ENCODE assay signal across 8 cellular contexts in the genomic region with DNA sequence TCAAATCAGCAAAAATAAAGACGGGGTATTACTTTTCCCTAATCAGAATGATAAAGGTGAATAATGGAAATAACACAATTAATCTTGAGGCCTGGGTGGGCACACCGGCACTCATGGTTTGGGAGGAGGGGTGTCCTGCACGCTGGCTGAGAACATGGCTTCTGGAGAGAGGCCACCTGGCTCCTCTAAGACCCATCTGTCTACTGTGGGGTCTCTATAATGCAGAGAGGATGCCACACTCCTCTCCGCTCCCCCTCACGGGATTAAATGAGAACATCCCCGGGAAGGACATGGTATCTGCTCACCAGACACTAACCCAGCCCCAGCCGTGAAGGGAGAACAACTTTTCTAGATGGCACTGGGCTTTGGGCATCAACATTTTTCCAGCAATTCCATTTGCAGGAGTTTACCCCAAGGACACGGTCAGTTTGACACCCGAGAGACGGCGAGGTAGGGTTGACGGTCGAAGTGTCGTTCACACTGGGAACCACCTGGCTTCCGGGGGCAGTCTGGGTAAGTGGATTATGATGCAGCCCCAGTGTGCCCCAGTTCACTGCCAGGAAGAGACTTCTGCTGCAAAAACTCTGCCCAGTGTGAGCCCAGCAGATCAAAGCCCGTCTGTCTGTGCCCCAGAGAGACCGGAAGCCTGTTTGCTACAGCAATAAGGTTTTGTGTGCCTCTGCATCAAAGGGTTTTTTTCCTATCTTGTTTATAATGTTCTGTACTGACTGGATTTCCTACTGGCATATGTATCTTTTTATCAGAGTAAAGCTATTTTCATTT. TPM values are rescaled to one million over a fixed set of nuclear protein-coding genes. Genes with fewer than 3 reads are reported as not detected.
DNase-seq lines count a peak whose midpoint lies in the region; ATAC-seq and TF ChIP-seq lines count a peak whose summit lies in the region.
"Had no signal": no experiment of that assay in that cellular context is flagged by ENCODE, and none has a peak within 500 bp of the region (broad histone marks: within the 10 kb centered on the region; RNA-seq: fewer than 3 reads in every experiment).

No MANE protein-coding gene starts in this region.

- peak; percentile 55 for ATAC-seq in activated CD8-positive, alpha-beta T cell treated with anti-CD3 and anti-CD28 coated beads, Interleukin-2, amount 10 ng/mL, durations not matched to agents 7 days and 5 days
- ATAC-seq in left lung: no peak

- no peaks in the 10 kb centered on the region for H3K27me3 Mint-ChIP-seq in CD4-positive, alpha-beta memory T cell
- H3K27me3 Mint-ChIP-seq in activated CD8-positive, alpha-beta T cell treated with anti-CD3 and anti-CD28 coated beads, Interleukin-2, amount 10 ng/mL, durations not matched to agents 7 days and 5 days (ENCODE audit: low read depth): no peaks in the 10 kb centered on the region

- H3K4me1 Mint-ChIP-seq in CD4-positive, alpha-beta memory T cell: peaks cover 4 to 22% (median 15%) of the 10 kb centered on the region in 4 donors
- peaks cover 10% of the 10 kb centered on the region for H3K4me1 Mint-ChIP-seq in activated CD8-positive, alpha-beta T cell treated with anti-CD3 and anti-CD28 coated beads, Interleukin-2, amount 10 ng/mL, durations not matched to agents 7 days and 5 days (ENCODE audit: low read depth)

- H3K9me3 Mint-ChIP-seq in CD4-positive, alpha-beta memory T cell: no peaks in the 10 kb centered on the region
- no peaks in the 10 kb centered on the region for H3K9me3 Mint-ChIP-seq in activated CD8-positive, alpha-beta T cell treated with anti-CD3 and anti-CD28 coated beads, Interleukin-2, amount 10 ng/mL, durations not matched to agents 7 days and 5 days (ENCODE audit: insufficient read depth)

- peak in 4 of 5 donors; percentile 45 to 70 (median 59) for DNase-seq in CD4-positive, alpha-beta memory T cell
- DNase-seq in G401 (ENCODE audit: low spot score) (peak; percentile 51), left lung (peak; percentile 19 to 44), hepatic stellate cell (ENCODE audit: low spot score) (no peak), GM19238 (ENCODE audit: insufficient read length, low spot score) (no peak), NCI-H2107 treated with DMSO at 0.1 percent for 48 hours (lab: John Stamatoyannopoulos, UW; ENCODE audit: unreplicated experiment) (no peak)
- DNase-seq in activated CD8-positive, alpha-beta T cell treated with anti-CD3 and anti-CD28 coated beads, Interleukin-2, amount 10 ng/mL, durations not matched to agents 7 days and 5 days: peak; percentile 48

- no peak overlapping the region for H3K4me3 ChIP-seq in CD4-positive, alpha-beta memory T cell (ENCODE audit: low read length in 2 of 2)
- no peak overlapping the region for H3K4me3 ChIP-seq in left lung
- H3K4me3 ChIP-seq: vagina had no signal

- no peaks in the 10 kb centered on the region for H3K36me3 ChIP-seq in CD4-positive, alpha-beta memory T cell (ENCODE audit: insufficient read depth, low read length)
- H3K36me3 ChIP-seq in left lung: no peaks in the 10 kb centered on the region
- H3K36me3 ChIP-seq: vagina had no signal

- CTCF ChIA-PET in CD4-positive, alpha-beta memory T cell (lab: Charles Lee; ENCODE audit: partially characterized antibody): interaction anchor here (0.7 to 4.2 kb wide), 25 partner anchors 9 to 715 kb away, joined by 3 to 62 read pairs (median 3); no protein-coding TSS in a partner anchor
- CTCF ChIA-PET in activated CD8-positive, alpha-beta T cell treated with anti-CD3 and anti-CD28 coated beads, Interleukin-2, amount 10 ng/mL, durations not matched to agents 7 days and 5 days (lab: Charles Lee): interaction anchor here (0.8 to 3.0 kb wide), 15 partner anchors 13 to 716 kb away, joined by 3 to 25 read pairs (median 3); partner anchors contain the start of gene PEPD

- H3K4me3 Mint-ChIP-seq in CD4-positive, alpha-beta memory T cell: peak overlapping the region; percentile 6 to 81 (median 58)
- peak overlapping the region; percentile 26 for H3K4me3 Mint-ChIP-seq in activated CD8-positive, alpha-beta T cell treated with anti-CD3 and anti-CD28 coated beads, Interleukin-2, amount 10 ng/mL, durations not matched to agents 7 days and 5 days

- intact Hi-C loops in CD4-positive, alpha-beta memory T cell (cut with micrococcal nuclease): no loop called here
- intact Hi-C loops in left lung (cut with DNase I): loop anchor here in 1 of 2 donors (5.0 kb wide), 1 partner anchor 342 kb away; no protein-coding TSS in a partner anchor

- no peaks in the 10 kb centered on the region for H3K27me3 ChIP-seq in CD4-positive, alpha-beta memory T cell (ENCODE audit: insufficient read depth, low read length)
- H3K27me3 ChIP-seq in left lung: no peaks in the 10 kb centered on the region
- H3K27me3 ChIP-seq: vagina had no signal

- POLR2A ChIA-PET in CD4-positive, alpha-beta memory T cell (lab: Charles Lee; ENCODE audit: partially characterized antibody): interaction anchor here (0.8 to 1.4 kb wide), 3 partner anchors 14 to 56 kb away, joined by 4 to 6 read pairs (median 4); partner anchors contain the start of gene CEBPG
- POLR2A ChIA-PET in activated CD8-positive, alpha-beta T cell treated with anti-CD3 and anti-CD28 coated beads, Interleukin-2, amount 10 ng/mL, durations not matched to agents 7 days and 5 days (lab: Charles Lee): no interaction called here

- TF ChIP-seq CTCF in left lung (IDR thresholded peaks at IDR 0.05): no peak

- H3K4me1 ChIP-seq in CD4-positive, alpha-beta memory T cell (ENCODE audit: insufficient read depth, low read length): peaks cover 10% of the 10 kb centered on the region
- no peaks in the 10 kb centered on the region for H3K4me1 ChIP-seq in left lung
- H3K4me1 ChIP-seq: vagina had no signal

- no peaks in the 10 kb centered on the region for H3K36me3 Mint-ChIP-seq in CD4-positive, alpha-beta memory T cell
- H3K36me3 Mint-ChIP-seq in activated CD8-positive, alpha-beta T cell treated with anti-CD3 and anti-CD28 coated beads, Interleukin-2, amount 10 ng/mL, durations not matched to agents 7 days and 5 days (ENCODE audit: low read depth): no peaks in the 10 kb centered on the region

- in situ Hi-C loops in G401 (cut with HindIII; ENCODE audit: low sequenced_read_pairs): no loop called here

- peak overlapping the region in 6 of 7 donors; percentile 45 to 96 (median 89) for H3K27ac Mint-ChIP-seq in CD4-positive, alpha-beta memory T cell
- peak overlapping the region; percentile 57 for H3K27ac Mint-ChIP-seq in activated CD8-positive, alpha-beta T cell treated with anti-CD3 and anti-CD28 coated beads, Interleukin-2, amount 10 ng/mL, durations not matched to agents 7 days and 5 days

- H3K27ac ChIP-seq in CD4-positive, alpha-beta memory T cell (ENCODE audit: low read depth, low read length): peak overlapping the region; percentile 11
- no peak overlapping the region for H3K27ac ChIP-seq in left lung
- H3K27ac ChIP-seq: vagina had no signal

- no peaks in the 10 kb centered on the region for H3K9me3 ChIP-seq in CD4-positive, alpha-beta memory T cell (ENCODE audit: control insufficient read depth in 1 of 2, low read length in 2 of 2)
- H3K9me3 ChIP-seq in left lung: no peaks in the 10 kb centered on the region
- H3K9me3 ChIP-seq: vagina had no signal

RNA-seq across cellular contexts. Expression of gene CEBPG, which starts 56.6 kb away (rescaled TPM):
- 10 to 100 TPM; 26.9 to 27.2 TPM for total RNA-seq in CD4-positive, alpha-beta memory T cell
- 10 to 100 TPM in 1 of 2 donors, 1 to 10 TPM in 1; 8.9 to 13.3 TPM for polyA plus RNA-seq in CD4-positive, alpha-beta memory T cell
- total RNA-seq in G401 (2014; rRNA removed; shearing (Covaris generic)): 8.2 and 22.1 TPM in 2 replicates
- 10 to 100 TPM; 19.6 to 20.6 TPM for total RNA-seq in activated CD8-positive, alpha-beta T cell treated with anti-CD3 and anti-CD28 coated beads, Interleukin-2, amount 10 ng/mL, durations not matched to agents 7 days and 5 days
- 10 to 100 TPM; 18.3 to 26.4 TPM for total RNA-seq in left lung

Comparison
In these comparisons a context has a peak if more than half of its experiments do, and no peak if none do; other contexts are left out.
1. DNase-seq: peak in CD4-positive, alpha-beta memory T cell (4 of 5), G401 (single experiment), activated CD8-positive, alpha-beta T cell treated with anti-CD3 and anti-CD28 coated beads, Interleukin-2, amount 10 ng/mL, durations not matched to agents 7 days and 5 days (single experiment) and left lung (2 of 2); none in hepatic stellate cell (single experiment), GM19238 (single experiment) and NCI-H2107 treated with DMSO at 0.1 percent for 48 hours (single experiment).